35 cellular contexts compared by ENCODE assay signal in genomic region chr12:105142259-105142658, GRCh38. TPM values are rescaled to one million over a fixed set of nuclear protein-coding genes. Genes with fewer than 3 reads are reported as not detected.
"Had no signal": no experiment of that assay in that cellular context is flagged by ENCODE, and none has a peak within 500 bp of the region (broad histone marks: within the 10 kb centered on the region; RNA-seq: fewer than 3 reads in every experiment).

No MANE protein-coding gene starts in this region.

- H3K4me3 Mint-ChIP-seq: immature natural killer cell; mesothelial cell of epicardium; naive B cell; natural killer cell; nephron progenitor cell; neural progenitor cell; stimulated activated naive B cell treated with anti-CD40 and anti-IgM and Interleukin-4, amounts not matched to agents 10 μg/mL and 1 μg/mL and 100 μg/mL, for 72 hours had no signal

- FAIRE-seq: urothelium cell line had no signal

- H3K4me3 ChIP-seq: left lung, lower lobe of right lung, neural progenitor cell, ovary, prostate gland, skin epidermis, stomach, suprapubic skin, thoracic aorta, tibial artery, upper lobe of right lung had no signal

- H3K36me3 ChIP-seq: ovary had no signal

- ATAC-seq: left colon; left lung; lower lobe of right lung; natural killer cell; right cardiac atrium; sciatic nerve; stimulated activated naive B cell treated with anti-CD40 and anti-IgM and Interleukin-4, amounts not matched to agents 10 μg/mL and 1 μg/mL and 100 μg/mL, for 72 hours; stimulated activated naive CD8-positive, alpha-beta T cell treated with anti-CD3 and anti-CD28 coated beads, Interleukin-15, Interleukin-2, amounts not matched to agents 100 U/mL and 50 U/mL, for 24 hours; upper lobe of right lung had no signal

- H3K27me3 Mint-ChIP-seq: naive B cell; stimulated activated naive B cell treated with anti-CD40 and anti-IgM and Interleukin-4, amounts not matched to agents 10 μg/mL and 1 μg/mL and 100 μg/mL, for 72 hours had no signal

- H3K27ac Mint-ChIP-seq: immature natural killer cell; mesothelial cell of epicardium; natural killer cell; neural progenitor cell; stimulated activated naive B cell treated with anti-CD40 and anti-IgM and Interleukin-4, amounts not matched to agents 10 μg/mL and 1 μg/mL and 100 μg/mL, for 72 hours had no signal

- H3K9me3 Mint-ChIP-seq: immature natural killer cell; mesothelial cell of epicardium; naive B cell; natural killer cell; nephron progenitor cell; neural progenitor cell; stimulated activated naive B cell treated with anti-CD40 and anti-IgM and Interleukin-4, amounts not matched to agents 10 μg/mL and 1 μg/mL and 100 μg/mL, for 72 hours had no signal

- H3K4me1 Mint-ChIP-seq: nephron progenitor cell, neural progenitor cell had no signal

- H3K9me3 ChIP-seq: left lung, lower lobe of right lung, neutrophil, ovary, prostate gland, stomach, suprapubic skin, thoracic aorta, tibial artery, upper lobe of right lung had no signal

- H3K4me1 ChIP-seq: left lung, lower lobe of right lung, neural progenitor cell, prostate gland, suprapubic skin, tibial artery, upper lobe of right lung had no signal

- H3K4me2 ChIP-seq: neural progenitor cell had no signal

- DNase-seq: hippocampal formation; immature natural killer cell; kidney; left colon; left lung; lower lobe of right lung; mammary epithelial cell; mesendoderm; naive B cell; natural killer cell; nephron progenitor cell; occipital lobe; ovary; posterior cingulate gyrus; retina; right cardiac atrium; stimulated activated CD4-positive, alpha-beta T cell treated with anti-CD3 and anti-CD28 coated beads, Interleukin-12 subunit alpha, Interleukin-12 subunit beta, amount 100 ng/mL, for 4 hours; stimulated activated CD4-positive, alpha-beta T cell treated with anti-CD3 and anti-CD28 coated beads, Interleukin-15, amount 100 ng/mL, for 24 hours; stimulated activated CD4-positive, alpha-beta T cell treated with anti-CD3 and anti-CD28 coated beads, Interleukin-2, amount 100 ng/mL, for 24 hours; stimulated activated CD4-positive, alpha-beta T cell treated with anti-CD3 and anti-CD28 coated beads, Interleukin-4, amount 100 ng/mL, for 1 hour; stimulated activated naive B cell treated with anti-CD40 and anti-IgM and Interleukin-4, amounts not matched to agents 10 μg/mL and 1 μg/mL and 100 μg/mL, for 72 hours; stimulated activated naive CD8-positive, alpha-beta T cell treated with anti-CD3 and anti-CD28 coated beads, Interleukin-15, Interleukin-2, amounts not matched to agents 100 U/mL and 50 U/mL, for 24 hours; stomach; tibial artery; trophoblast cell; upper lobe of right lung had no signal

- H3K9ac ChIP-seq: neural progenitor cell had no signal

- H3K27ac ChIP-seq: left lung, lower lobe of right lung, neural progenitor cell, neutrophil, ovary, prostate gland, skin epidermis, stomach, suprapubic skin, thoracic aorta, tibial artery, upper lobe of right lung had no signal

- H3K27me3 ChIP-seq: left lung, neural progenitor cell, neutrophil, ovary, stomach, suprapubic skin, tibial artery, upper lobe of right lung had no signal

- H2AFZ ChIP-seq: neural progenitor cell had no signal

RNA-seq across cellular contexts. Expression of gene ALDH1L2, which starts 58.0 kb away (rescaled TPM):
- polyA plus RNA-seq: immature natural killer cell had no signal
